Comparison of ENCODE assay signal across 27 cellular contexts in the genomic region with DNA sequence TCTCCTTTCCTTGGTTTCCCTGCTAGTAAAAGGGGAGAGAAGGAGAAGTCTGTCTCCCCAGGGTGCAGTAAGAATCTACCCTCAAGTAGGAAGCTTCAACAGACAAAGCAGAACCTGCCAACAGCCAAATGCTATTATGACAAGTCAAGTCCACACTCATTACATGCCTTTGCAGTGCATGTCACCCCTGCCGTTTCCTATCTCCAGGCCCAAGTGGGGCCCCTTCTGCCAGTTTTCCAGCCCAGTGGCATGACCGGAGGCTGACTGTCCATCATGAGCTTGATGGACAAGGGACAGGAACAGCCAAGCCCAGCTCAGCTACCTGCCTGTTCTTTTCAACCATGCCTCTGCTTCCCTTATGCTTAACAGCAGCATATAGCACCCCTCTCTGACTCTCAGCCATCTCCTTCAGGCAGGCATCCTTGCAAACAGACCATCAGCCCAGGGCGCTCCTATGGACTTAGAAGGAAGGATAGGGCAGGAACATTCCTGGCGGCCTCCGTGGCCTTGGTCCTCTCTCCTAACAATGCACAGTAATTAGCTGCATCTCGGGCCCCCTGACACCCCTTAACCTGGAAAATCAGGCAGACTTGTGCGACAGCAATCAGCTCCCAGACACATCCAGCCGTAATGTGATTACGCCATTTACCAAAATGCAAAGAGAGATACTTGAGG.
DNase-seq lines count a peak whose midpoint lies in the region; ATAC-seq and TF ChIP-seq lines count a peak whose summit lies in the region.
"Had no signal": no experiment of that assay in that cellular context is flagged by ENCODE, and none has a peak within 500 bp of the region (broad histone marks: within the 10 kb centered on the region; RNA-seq: fewer than 3 reads in every experiment).

No MANE protein-coding gene starts in this region.

- H2AFZ ChIP-seq in osteoblast (ENCODE audit: low read length) = no peak overlapping the region

- WGBS in right cardiac atrium = 79% methylated on average over 9 of the region's 9 CpGs

- no peak overlapping the region for H3K4me3 ChIP-seq in right cardiac atrium (ENCODE audit: low read length)
- H3K4me3 ChIP-seq in osteoblast (ENCODE audit: insufficient read depth, low read length) = no peak overlapping the region
- H3K4me3 ChIP-seq: breast epithelium, right lobe of liver had no signal

- H3K9me3 ChIP-seq in right cardiac atrium (ENCODE audit: control insufficient read depth, low read length) = no peaks in the 10 kb centered on the region
- H3K9me3 ChIP-seq in osteoblast (ENCODE audit: low read depth, low read length) = no peaks in the 10 kb centered on the region
- H3K9me3 ChIP-seq in T-helper 17 cell (ENCODE audit: control insufficient read depth, low read length, poor library complexity, severe bottlenecking) = no peaks in the 10 kb centered on the region
- H3K9me3 ChIP-seq: breast epithelium, right lobe of liver had no signal

- peak; percentile 22 for DNase-seq in EH (ENCODE audit: low read depth)
- DNase-seq in chondrocyte (ENCODE audit: low spot score) = no peak
- DNase-seq in right cardiac atrium = peak; percentile 18 to 61 (median 50)
- DNase-seq in osteoblast (ENCODE audit: insufficient read length, low spot score, missing footprints) = no peak
- DNase-seq in CD1c-positive myeloid dendritic cell (ENCODE audit: extremely low spot score) = no peak
- DNase-seq in T-helper 17 cell = no peak
- DNase-seq: ACHN; activated B cell treated with CpG ODN at 0.5 μM for 24 hours; activated CD8-positive, alpha-beta memory T cell treated with anti-CD3 and anti-CD28 coated beads for 24 hours; CD8-positive, alpha-beta memory T cell; DND-41; H9; MM.1S; NCI-H187 treated with DMSO at 0.1 percent for 48 hours; NCI-H510A; nucleus accumbens; SHP77; stimulated activated CD4-positive, alpha-beta T cell treated with anti-CD3 and anti-CD28 coated beads, Interleukin-1b, Interleukin-23, amount 100 ng/mL, for 48 hours; stimulated activated naive CD8-positive, alpha-beta T cell treated with anti-CD3 and anti-CD28 coated beads, Interleukin-15, amount 100 ng/mL, for 72 hours had no signal

- peak overlapping the region; percentile 43 for H3K27ac Mint-ChIP-seq in chondrocyte (ENCODE audit: unreplicated experiment)
- H3K27ac Mint-ChIP-seq in T-helper 17 cell = no peak overlapping the region
- H3K27ac Mint-ChIP-seq: activated B cell treated with CpG ODN at 0.5 μM for 24 hours; activated naive CD8-positive, alpha-beta T cell; CD8-positive, alpha-beta memory T cell; IgD-negative memory B cell; stimulated activated naive CD8-positive, alpha-beta T cell treated with anti-CD3 and anti-CD28 coated beads, Interleukin-15, amount 100 ng/mL, for 72 hours; T-helper 1 cell treated with Interleukin-12 subunit alpha and Interleukin-12 subunit beta and Interleukin-4 antibody, amounts not matched to agents 30 μg/mL and 1 μg/mL, for 36 hours had no signal

- H3K9me3 Mint-ChIP-seq in chondrocyte (ENCODE audit: low read depth) = no peaks in the 10 kb centered on the region
- H3K9me3 Mint-ChIP-seq: activated B cell treated with CpG ODN at 0.5 μM for 24 hours; CD8-positive, alpha-beta memory T cell; H9; IgD-negative memory B cell; T-helper 1 cell treated with Interleukin-12 subunit alpha and Interleukin-12 subunit beta and Interleukin-4 antibody, amounts not matched to agents 30 μg/mL and 1 μg/mL, for 36 hours had no signal

- intact Hi-C loops in right cardiac atrium (cut with DNase I) = loop anchor here in 2 of 4 donors (10.0 kb wide), 3 partner anchors 311 to 1271 kb away; a partner anchor contains a TSS

- peaks cover 41% of the 10 kb centered on the region for H3K4me1 Mint-ChIP-seq in chondrocyte (ENCODE audit: low read depth)
- peaks cover under 1% of the 10 kb centered on the region for H3K4me1 Mint-ChIP-seq in T-helper 17 cell
- H3K4me1 Mint-ChIP-seq: activated B cell treated with CpG ODN at 0.5 μM for 24 hours had no signal

- H3K27me3 ChIP-seq in right cardiac atrium (ENCODE audit: control insufficient read depth, insufficient read depth) (no peaks in the 10 kb centered on the region), osteoblast (ENCODE audit: insufficient read depth, low read length) (no peaks in the 10 kb centered on the region)
- H3K27me3 ChIP-seq: breast epithelium, right lobe of liver had no signal

- ATAC-seq in right cardiac atrium (peak; percentile 30 to 37), HG02973 (IDR thresholded peaks at IDR 0.05; ENCODE audit: unreplicated experiment) (no peak), HG03108 (IDR thresholded peaks at IDR 0.05; ENCODE audit: unreplicated experiment) (no peak), T-helper 17 cell (no peak)
- ATAC-seq: stimulated activated naive CD8-positive, alpha-beta T cell treated with anti-CD3 and anti-CD28 coated beads, Interleukin-15, amount 100 ng/mL, for 72 hours had no signal

- H3K4me3 Mint-ChIP-seq in chondrocyte (ENCODE audit: unreplicated experiment) (no peak overlapping the region), T-helper 17 cell (no peak overlapping the region)
- H3K4me3 Mint-ChIP-seq: activated B cell treated with CpG ODN at 0.5 μM for 24 hours; activated naive CD8-positive, alpha-beta T cell; CD8-positive, alpha-beta memory T cell; H9; IgD-negative memory B cell; stimulated activated naive CD8-positive, alpha-beta T cell treated with anti-CD3 and anti-CD28 coated beads, Interleukin-15, amount 100 ng/mL, for 72 hours; T-helper 1 cell treated with Interleukin-12 subunit alpha and Interleukin-12 subunit beta and Interleukin-4 antibody, amounts not matched to agents 30 μg/mL and 1 μg/mL, for 36 hours had no signal

- peak overlapping the region; percentile 62 for H3K27ac ChIP-seq in right cardiac atrium (ENCODE audit: low read length)
- peak overlapping the region; percentile 78 for H3K27ac ChIP-seq in osteoblast (ENCODE audit: low read depth, low read length)
- H3K27ac ChIP-seq: breast epithelium, HL-60, right lobe of liver had no signal

- TF ChIP-seq CTCF in chondrocyte (IDR thresholded peaks at IDR 0.05) = no peak
- no peak for TF ChIP-seq CTCF in osteoblast (IDR thresholded peaks at IDR 0.05; ENCODE audit: extremely low read depth, low read depth, low read length)

- H3K79me2 ChIP-seq in osteoblast (ENCODE audit: insufficient read depth, low read length) = no peaks in the 10 kb centered on the region

- H3K4me1 ChIP-seq in right cardiac atrium (ENCODE audit: control insufficient read depth, insufficient read depth, low read length) (peaks cover 14% of the 10 kb centered on the region), osteoblast (ENCODE audit: insufficient read depth, low read length) (peaks cover 40% of the 10 kb centered on the region)
- H3K4me1 ChIP-seq: breast epithelium had no signal

- H3K4me2 ChIP-seq in osteoblast (ENCODE audit: insufficient read depth, low read length) = peak overlapping the region; percentile 41

- H3K36me3 ChIP-seq in osteoblast (ENCODE audit: insufficient read depth, low read length) = no peaks in the 10 kb centered on the region
- H3K36me3 ChIP-seq: breast epithelium, right lobe of liver had no signal

- no peaks in the 10 kb centered on the region for H4K20me1 ChIP-seq in osteoblast (ENCODE audit: insufficient read depth, low read length)

- H3K36me3 Mint-ChIP-seq in chondrocyte (ENCODE audit: low read depth) (no peaks in the 10 kb centered on the region), T-helper 17 cell (ENCODE audit: low read depth) (no peaks in the 10 kb centered on the region)
- H3K36me3 Mint-ChIP-seq: activated naive CD8-positive, alpha-beta T cell; CD8-positive, alpha-beta memory T cell; IgD-negative memory B cell had no signal

- H3K27me3 Mint-ChIP-seq in chondrocyte (ENCODE audit: low read depth) = no peaks in the 10 kb centered on the region
- peaks cover 62% of the 10 kb centered on the region for H3K27me3 Mint-ChIP-seq in T-helper 17 cell

Comparison
In these comparisons a context has a peak if more than half of its experiments do, and no peak if none do; other contexts are left out.
1. DNase-seq: peak in EH (single experiment) and right cardiac atrium (3 of 3); none in chondrocyte (single experiment), osteoblast (single experiment), CD1c-positive myeloid dendritic cell (single experiment) and T-helper 17 cell (0 of 3).
2. ATAC-seq: peak in right cardiac atrium (2 of 2); none in HG02973 (single experiment), HG03108 (single experiment) and T-helper 17 cell (single experiment).